8 cellular contexts compared by ENCODE assay signal in genomic region chr22:19432092-19432844, GRCh38. TPM values are rescaled to one million over a fixed set of nuclear protein-coding genes. Genes with fewer than 3 reads are reported as not detected.
DNase-seq lines count a peak whose midpoint lies in the region; TF ChIP-seq lines count a peak whose summit lies in the region.

MRPL40 (plus strand) TSS chr22:19432545; CDS start chr22:19432555, 10 bp downstream.

- no peaks in the 10 kb centered on the region for H3K9me2 ChIP-seq in SK-N-SH

- peaks cover 5 to 18% of the 10 kb centered on the region in 2 experiments; a peak in 3 of 4 replicates for H3K4me1 ChIP-seq in SK-N-SH (ENCODE audit: control insufficient read depth in 1 of 2, insufficient read depth in 2 of 2, low read depth in 1 of 2, low read length in 1 of 2)
- peaks cover 23% of the 10 kb centered on the region for H3K4me1 ChIP-seq in osteoblast (ENCODE audit: insufficient read depth, low read length)
- peaks cover 19% of the 10 kb centered on the region for H3K4me1 ChIP-seq in testis

- WGBS in SK-N-SH (ENCODE audit: low lambda C conversion rate), result under 1% methylated on average over 32 of the region's 78 CpGs
- 0 to 1% methylated on average over 9 to 59 of the region's 78 CpGs for WGBS in testis, 2 donors

- peaks cover 10% of the 10 kb centered on the region for H3F3A ChIP-seq in SK-N-SH (replicated peaks; ENCODE audit: insufficient read depth)

- peak within 1 kb of the TSS; percentile 96 for H3K9ac ChIP-seq in SK-N-SH

- intact Hi-C loops in testis (cut with DNase I; ENCODE audit: low total_unique reads), result no loop called here

- H4K20me1 ChIP-seq in SK-N-SH (ENCODE audit: insufficient read depth) (peaks cover 12% of the 10 kb centered on the region; the same call in 1 of the 2 replicates), osteoblast (ENCODE audit: insufficient read depth, low read length) (peaks cover 13% of the 10 kb centered on the region)

- no peak for TF ChIP-seq CTCF in SK-N-SH (IDR thresholded peaks at IDR 0.05)
- no peak for TF ChIP-seq CTCF in osteoblast (IDR thresholded peaks at IDR 0.05; ENCODE audit: extremely low read depth, low read depth, low read length)
- TF ChIP-seq CTCF in testis (IDR thresholded peaks at IDR 0.05), result peak in 1 of 3 experiments; percentile 10

- POLR2A ChIA-PET in HEK293T (lab: Yijun Ruan, JAX), result interaction anchor here (0.6 to 2.8 kb wide), 13 partner anchors 11 to 472 kb away, joined by 3 to 20 read pairs (median 4); partner anchors contain the start of genes CDC45 and SLC25A1
- POLR2A ChIA-PET in SK-N-SH (lab: Yijun Ruan, JAX), result interaction anchor here (0.6 to 2.1 kb wide), 7 partner anchors 10 to 253 kb away, joined by 3 to 7 read pairs (median 3); partner anchors contain the start of genes C22orf39, CDC45, SLC25A1 and UFD1

- CTCF ChIA-PET in HEK293T (lab: Yijun Ruan, JAX) (no interaction called here), SK-N-SH (lab: Yijun Ruan, JAX) (interaction anchor here (1.0 to 2.5 kb wide), 3 partner anchors 23 to 287 kb away, joined by 4 to 9 read pairs (median 9); partner anchors contain the start of genes ESS2 and SLC25A1)

- H2AFZ ChIP-seq in SK-N-SH (ENCODE audit: low read depth) (peak within 1 kb of the TSS; percentile 98), osteoblast (ENCODE audit: low read length) (peak within 1 kb of the TSS; percentile 90)

- no peaks in the 10 kb centered on the region for H3K27me3 ChIP-seq in SK-N-SH (ENCODE audit: insufficient read depth)
- no peaks in the 10 kb centered on the region for H3K27me3 ChIP-seq in osteoblast (ENCODE audit: insufficient read depth, low read length)
- H3K27me3 ChIP-seq in testis, result no peaks in the 10 kb centered on the region

- peak within 1 kb of the TSS; percentile 89 to 95 for H3K27ac ChIP-seq in SK-N-SH (ENCODE audit: low read depth in 2 of 2, low read length in 1 of 2)
- peak within 1 kb of the TSS; percentile 99 for H3K27ac ChIP-seq in osteoblast (ENCODE audit: low read depth, low read length)
- peak within 1 kb of the TSS; percentile 77 to 94 for H3K27ac ChIP-seq in testis

- peaks cover 58% of the 10 kb centered on the region for H3K79me2 ChIP-seq in SK-N-SH (ENCODE audit: insufficient read depth)
- H3K79me2 ChIP-seq in osteoblast (ENCODE audit: insufficient read depth, low read length), result peaks cover 41% of the 10 kb centered on the region

- H3K4me3 ChIP-seq in SK-N-SH (ENCODE audit: low read depth in 2 of 2, low read length in 1 of 2), result peak within 1 kb of the TSS; percentile 90 to 99
- H3K4me3 ChIP-seq in osteoblast (ENCODE audit: insufficient read depth, low read length), result peak within 1 kb of the TSS; percentile 92
- H3K4me3 ChIP-seq in testis, result peak within 1 kb of the TSS; percentile 72 to 91

- peak; percentile 2; the same call in 1 of the 2 replicates for TF ChIP-seq RAD21 in SK-N-SH (IDR thresholded peaks at IDR 0.05; ENCODE audit: low read length)

- peak within 1 kb of the TSS; percentile 99 for H3K4me2 ChIP-seq in SK-N-SH
- peak within 1 kb of the TSS; percentile 96 for H3K4me2 ChIP-seq in osteoblast (ENCODE audit: insufficient read depth, low read length)

- H3K9me3 ChIP-seq in SK-N-SH (no peaks in the 10 kb centered on the region), osteoblast (ENCODE audit: low read depth, low read length) (no peaks in the 10 kb centered on the region), testis (no peaks in the 10 kb centered on the region)

- peak in 1 of 2 experiments; percentile 32; a peak in 2 of 4 replicates for TF ChIP-seq EP300 in SK-N-SH (IDR thresholded peaks at IDR 0.05; ENCODE audit: borderline replicate concordance in 1 of 2, low read depth in 1 of 2, low read length in 1 of 2)

- H3K36me3 ChIP-seq in SK-N-SH (replicated peaks in 1 of 2; ENCODE audit: control insufficient read depth in 1 of 2, insufficient read depth in 2 of 2, low read length in 1 of 2), result peaks cover 10 to 14% of the 10 kb centered on the region in 2 experiments
- peaks cover 18% of the 10 kb centered on the region for H3K36me3 ChIP-seq in osteoblast (ENCODE audit: insufficient read depth, low read length)
- no peaks in the 10 kb centered on the region for H3K36me3 ChIP-seq in testis (ENCODE audit: low read depth, missing control alignments)

- DNase-seq in GM04504 (ENCODE audit: low read depth) (peak; percentile 83), HEK293T (ENCODE audit: extremely low spot score) (peak; percentile 95), MV-4-11 (lab: John Stamatoyannopoulos, UW) (peak; percentile 91), SK-N-SH (peak; percentile 98), globus pallidus (ENCODE audit: low spot score) (peak; percentile 94), osteoblast (ENCODE audit: insufficient read length, low spot score, missing footprints) (peak; percentile 99), testis (peak; percentile 95)
- DNase-seq in activated naive CD4-positive, alpha-beta T cell treated with anti-CD3 and anti-CD28 coated beads, Interleukin-2, amount 50 U/mL, for 16 hours, result peak; percentile 92

- peak; percentile 50 for TF ChIP-seq POLR2A in testis (IDR thresholded peaks at IDR 0.05)

TF ChIP-seq in HEK293T, 16 proteins besides CTCF, POLR2A, EP300 and RAD21:
- TF ChIP-seq SUZ12 (IDR thresholded peaks at IDR 0.05) (no peak), ZNF384 (IDR thresholded peaks at IDR 0.05) (no peak), L3MBTL2 (conservative IDR thresholded peaks at IDR 0.05) (peak; percentile 66), SP1 (IDR thresholded peaks at IDR 0.05) (no peak), ELF4 (IDR thresholded peaks at IDR 0.05) (peak; percentile 60), TARDBP (IDR thresholded peaks at IDR 0.05) (peak; percentile 82; the same call in 1 of the 2 replicates), LEF1 (IDR thresholded peaks at IDR 0.05; ENCODE audit: borderline replicate concordance) (peak; percentile 87; the same call in 1 of the 2 replicates), FOXK2 (IDR thresholded peaks at IDR 0.05) (no peak), FOXM1 (IDR thresholded peaks at IDR 0.05; ENCODE audit: borderline replicate concordance) (peak; percentile 78; the same call in 1 of the 2 replicates), FOXA1 (IDR thresholded peaks at IDR 0.05) (no peak), PKNOX1 (IDR thresholded peaks at IDR 0.05) (no peak), CTBP1 (IDR thresholded peaks at IDR 0.05; ENCODE audit: borderline replicate concordance) (peak; percentile 85), ARNT (IDR thresholded peaks at IDR 0.05) (peak; percentile 90), HDGF (IDR thresholded peaks at IDR 0.05; ENCODE audit: borderline replicate concordance) (no peak), NFRKB (IDR thresholded peaks at IDR 0.05) (peak; percentile 57; the same call in 1 of the 2 replicates), BHLHE40 (IDR thresholded peaks at IDR 0.05; ENCODE audit: borderline replicate concordance) (no peak)

TF ChIP-seq in SK-N-SH, 30 proteins besides CTCF, POLR2A, EP300 and RAD21 (continues in another document):
- TF ChIP-seq TEAD4 (IDR thresholded peaks at IDR 0.05; ENCODE audit: borderline replicate concordance, insufficient read depth) (no peak), FOSL2 (IDR thresholded peaks at IDR 0.05; ENCODE audit: borderline replicate concordance, low read depth) (no peak; the same call in 1 of the 2 replicates), NFIC (IDR thresholded peaks at IDR 0.05; ENCODE audit: borderline replicate concordance) (no peak), ZBTB33 (IDR thresholded peaks at IDR 0.05; ENCODE audit: borderline replicate concordance, low read depth) (no peak), TCF12 (IDR thresholded peaks at IDR 0.05) (peak; percentile 35; the same call in 1 of the 2 replicates), NRF1 (IDR thresholded peaks at IDR 0.05; ENCODE audit: low read depth, low read length) (peak; percentile 78), RFX5 (IDR thresholded peaks at IDR 0.05; ENCODE audit: low read length) (no peak), CHD2 (IDR thresholded peaks at IDR 0.05; ENCODE audit: low read length, partially characterized antibody) (peak; percentile 83), JUND (IDR thresholded peaks at IDR 0.05) (no peak; the same call in 1 of the 2 replicates), PBX3 (IDR thresholded peaks at IDR 0.05) (peak; percentile 39), IRF3 (IDR thresholded peaks at IDR 0.05; ENCODE audit: low read depth, low read length) (no peak)

RNA-seq across cellular contexts. Expression of gene MRPL40, which starts in this region (rescaled TPM):
- 34.9 and 35.7 TPM in 2 replicates for polyA plus RNA-seq in SK-N-SH (2012; rRNA removed)
- polyA plus RNA-seq in SK-N-SH (2012; cell fraction: cytosol; rRNA removed), result 40.6 and 43.4 TPM in 2 replicates
- 12.7 and 17.4 TPM in 2 replicates for polyA plus RNA-seq in SK-N-SH (2012; cell fraction: nucleus; rRNA removed)
- total RNA-seq in osteoblast, result 34.4 and 35.1 TPM in 2 replicates
- 10 to 100 TPM; 28.9 to 29.2 TPM for total RNA-seq in testis
- polyA plus RNA-seq in testis (ENCODE audit: insufficient read depth, low read depth, low replicate concordance), result 53.8 TPM

Comparison
In these comparisons a context has a peak if more than half of its experiments do, and no peak if none do; other contexts are left out.
1. Peak in every context shown above with its lines: DNase-seq, H3K4me3 ChIP-seq and H3K27ac ChIP-seq.